In the genomic region with DNA sequence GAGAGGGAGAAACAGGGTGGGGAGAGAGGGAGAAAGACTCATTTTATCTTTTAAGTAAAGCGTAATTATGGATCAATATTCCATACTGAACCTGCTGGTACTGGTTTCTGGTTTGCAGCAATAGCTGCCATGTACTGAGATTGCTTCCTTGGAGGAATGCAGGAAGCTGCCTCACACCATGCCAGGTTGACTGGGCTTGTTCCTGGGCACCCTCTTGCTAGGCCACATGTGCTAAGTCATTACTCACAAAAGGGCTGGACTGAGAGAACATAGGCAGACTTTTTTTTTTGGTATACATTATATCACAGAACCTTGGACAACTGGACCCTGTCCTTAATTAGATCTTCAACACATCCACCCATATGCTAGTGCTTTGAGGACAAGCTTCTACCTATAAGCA, we compare ENCODE assay signal across 14 cellular contexts.
DNase-seq lines count a peak whose midpoint lies in the region; ATAC-seq lines count a peak whose summit lies in the region.
"Had no signal": no experiment of that assay in that cellular context is flagged by ENCODE, and none has a peak within 500 bp of the region (broad histone marks: within the 10 kb centered on the region; RNA-seq: fewer than 3 reads in every experiment).

No MANE protein-coding gene starts in this region.

- DNase-seq in cerebellum (ENCODE audit: low spot score): peak; percentile 25
- no peak for DNase-seq in activated CD4-positive, alpha-beta T cell treated with anti-CD3 and anti-CD28 coated beads, Interleukin-2, amount 10 ng/mL, durations not matched to agents 7 days and 5 days
- no peak for DNase-seq in ureter (ENCODE audit: low spot score)
- no peak for DNase-seq in SW480 (ENCODE audit: low spot score)
- DNase-seq in HK-2 (ENCODE audit: unreplicated experiment): no peak
- DNase-seq: activated CD4-positive, alpha-beta T cell treated with anti-CD3 and anti-CD28 coated beads, Interleukin-2, amount 10 ng/mL, durations not matched to agents 24 days and 14 days; H7; mesendoderm; NCI-H2171; trophoblast cell had no signal

- no peak overlapping the region for H3K4me3 Mint-ChIP-seq in activated CD4-positive, alpha-beta T cell treated with anti-CD3 and anti-CD28 coated beads, Interleukin-2, amount 10 ng/mL, durations not matched to agents 7 days and 5 days
- H3K4me3 Mint-ChIP-seq: activated CD4-positive, alpha-beta T cell treated with anti-CD3 and anti-CD28 coated beads, Interleukin-2, amount 10 ng/mL, durations not matched to agents 24 days and 14 days; activated naive CD8-positive, alpha-beta T cell had no signal

- H3K4me1 Mint-ChIP-seq in activated CD4-positive, alpha-beta T cell treated with anti-CD3 and anti-CD28 coated beads, Interleukin-2, amount 10 ng/mL, durations not matched to agents 7 days and 5 days: peaks cover 7% of the 10 kb centered on the region

- no peak overlapping the region for H3K27ac Mint-ChIP-seq in activated CD4-positive, alpha-beta T cell treated with anti-CD3 and anti-CD28 coated beads, Interleukin-2, amount 10 ng/mL, durations not matched to agents 7 days and 5 days
- H3K27ac Mint-ChIP-seq: activated CD4-positive, alpha-beta T cell treated with anti-CD3 and anti-CD28 coated beads, Interleukin-2, amount 10 ng/mL, durations not matched to agents 24 days and 14 days; activated naive CD8-positive, alpha-beta T cell had no signal

- H3K27me3 Mint-ChIP-seq in activated CD4-positive, alpha-beta T cell treated with anti-CD3 and anti-CD28 coated beads, Interleukin-2, amount 10 ng/mL, durations not matched to agents 7 days and 5 days: peaks cover 7% of the 10 kb centered on the region

- POLR2A ChIA-PET in activated CD4-positive, alpha-beta T cell treated with anti-CD3 and anti-CD28 coated beads, Interleukin-2, amount 10 ng/mL, durations not matched to agents 7 days and 5 days (lab: Charles Lee): no interaction called here

- H3K9me3 Mint-ChIP-seq in activated CD4-positive, alpha-beta T cell treated with anti-CD3 and anti-CD28 coated beads, Interleukin-2, amount 10 ng/mL, durations not matched to agents 7 days and 5 days: no peaks in the 10 kb centered on the region
- H3K9me3 Mint-ChIP-seq: activated CD4-positive, alpha-beta T cell treated with anti-CD3 and anti-CD28 coated beads, Interleukin-2, amount 10 ng/mL, durations not matched to agents 24 days and 14 days had no signal

- ATAC-seq in GM18502 (IDR thresholded peaks at IDR 0.05; ENCODE audit: poor library complexity, unreplicated experiment): peak; percentile 37
- peak; percentile 32 for ATAC-seq in GM21528 (IDR thresholded peaks at IDR 0.05; ENCODE audit: low FRiP score, unreplicated experiment)
- peak; percentile 15 for ATAC-seq in HG03196 (IDR thresholded peaks at IDR 0.05; ENCODE audit: unreplicated experiment)

- no peaks in the 10 kb centered on the region for H3K36me3 Mint-ChIP-seq in activated CD4-positive, alpha-beta T cell treated with anti-CD3 and anti-CD28 coated beads, Interleukin-2, amount 10 ng/mL, durations not matched to agents 7 days and 5 days (ENCODE audit: low read depth)
- H3K36me3 Mint-ChIP-seq: activated naive CD8-positive, alpha-beta T cell had no signal

- CTCF ChIA-PET in activated CD4-positive, alpha-beta T cell treated with anti-CD3 and anti-CD28 coated beads, Interleukin-2, amount 10 ng/mL, durations not matched to agents 7 days and 5 days (lab: Charles Lee): no interaction called here
